Comparison of ENCODE assay signal across 11 cellular contexts in the genomic region with DNA sequence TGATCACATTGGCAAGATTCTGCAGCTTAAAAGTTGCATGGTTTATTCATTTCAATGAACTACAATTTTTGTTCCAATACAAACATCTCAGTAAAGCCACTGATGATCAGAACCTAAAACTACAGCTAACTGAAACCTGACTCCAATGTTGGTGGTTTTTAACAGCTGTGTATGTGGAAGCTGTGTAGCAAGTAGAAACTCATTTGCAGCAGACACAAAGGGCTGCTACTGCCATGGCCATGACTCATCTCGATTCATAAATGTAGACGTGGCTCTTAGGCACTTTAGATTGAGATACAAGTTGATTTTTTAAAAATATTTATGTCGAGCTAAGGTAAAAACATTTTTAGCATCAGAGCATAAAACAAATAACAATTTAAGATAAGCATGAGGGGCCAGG. TPM values are rescaled to one million over a fixed set of nuclear protein-coding genes. Genes with fewer than 3 reads are reported as not detected.
DNase-seq lines count a peak whose midpoint lies in the region; ATAC-seq and TF ChIP-seq lines count a peak whose summit lies in the region.
"Had no signal": no experiment of that assay in that cellular context is flagged by ENCODE, and none has a peak within 500 bp of the region (broad histone marks: within the 10 kb centered on the region; RNA-seq: fewer than 3 reads in every experiment).

No MANE protein-coding gene starts in this region.

- WGBS in psoas muscle, 3 donors = 36 to 57% (median 43%) methylated on average over 3 of the region's 3 CpGs
- WGBS in esophagus squamous epithelium, 2 donors = 32 to 34% methylated on average over 3 of the region's 3 CpGs

- no peaks in the 10 kb centered on the region for H3K9me3 ChIP-seq in psoas muscle
- H3K9me3 ChIP-seq in esophagus squamous epithelium = no peaks in the 10 kb centered on the region

- H3K27me3 ChIP-seq in psoas muscle (ENCODE audit: insufficient read depth in 3 of 3, low read length in 2 of 3) = no peaks in the 10 kb centered on the region
- H3K27me3 ChIP-seq in esophagus squamous epithelium = no peaks in the 10 kb centered on the region

- no peaks in the 10 kb centered on the region for H3K4me1 ChIP-seq in psoas muscle
- H3K4me1 ChIP-seq in esophagus squamous epithelium = peaks cover 10 to 37% (median 10%) of the 10 kb centered on the region in 3 donors

- no peak for TF ChIP-seq POLR2A in esophagus squamous epithelium (IDR thresholded peaks at IDR 0.05)

- H3K36me3 ChIP-seq in psoas muscle (ENCODE audit: insufficient read depth in 1 of 2, low read depth in 1 of 2) (no peaks in the 10 kb centered on the region), esophagus squamous epithelium (no peaks in the 10 kb centered on the region)

- no peak overlapping the region for H3K4me3 ChIP-seq in AG10803 (ENCODE audit: low read length)
- H3K4me3 ChIP-seq in epithelial cell of esophagus (ENCODE audit: low read length) = no peak overlapping the region
- H3K4me3 ChIP-seq in psoas muscle = no peak overlapping the region
- no peak overlapping the region for H3K4me3 ChIP-seq in esophagus squamous epithelium
- H3K4me3 ChIP-seq: SK-N-MC had no signal

- peak; percentile 96 for DNase-seq in AG10803 (ENCODE audit: low read depth)
- peak; percentile 91 for DNase-seq in M059J (ENCODE audit: low read depth)
- peak; percentile 93 for DNase-seq in epithelial cell of esophagus (ENCODE audit: low read depth)
- no peak for DNase-seq in NCI-H2029 treated with DMSO at 0.1 percent for 48 hours (lab: John Stamatoyannopoulos, UW)
- DNase-seq in psoas muscle = no peak
- DNase-seq in esophagus squamous epithelium (lab: John Stamatoyannopoulos, UW) = no peak
- DNase-seq: immature natural killer cell; stimulated activated CD4-positive, alpha-beta T cell treated with anti-CD3 and anti-CD28 coated beads, Interleukin-4, amount 100 ng/mL, for 4 hours had no signal

- TF ChIP-seq CTCF in AG10803 (conservative IDR thresholded peaks at IDR 0.05; ENCODE audit: low read length) (no peak), epithelial cell of esophagus (IDR thresholded peaks at IDR 0.05; ENCODE audit: insufficient read depth, low read depth, low read length, missing control alignments) (no peak), psoas muscle (IDR thresholded peaks at IDR 0.05) (no peak), esophagus squamous epithelium (IDR thresholded peaks at IDR 0.05) (no peak)

- H3K27ac ChIP-seq in psoas muscle (no peak overlapping the region), esophagus squamous epithelium (peak overlapping the region in 1 of 4 donors; percentile 7)
- H3K27ac ChIP-seq: SK-N-MC had no signal

- ATAC-seq in GM21423 (IDR thresholded peaks at IDR 0.05; ENCODE audit: unreplicated experiment) = peak; percentile 59
- ATAC-seq in psoas muscle = no peak
- no peak for ATAC-seq in HG03196 (IDR thresholded peaks at IDR 0.05; ENCODE audit: unreplicated experiment)

- intact Hi-C loops in psoas muscle (cut with DNase I) = no loop called here
- intact Hi-C loops in esophagus squamous epithelium (cut with DNase I) = no loop called here

RNA-seq across cellular contexts. Expression of gene MAP3K4, which starts 19.5 kb away (rescaled TPM):
- 17.5 and 26.7 TPM in 2 replicates for total RNA-seq in M059J (2014; rRNA removed; shearing (Covaris generic))
- 10 to 100 TPM; 17.8 to 45.8 (median 19.6) TPM for total RNA-seq in psoas muscle
- 10 to 100 TPM; 13.5 to 20.3 (median 19.4) TPM for polyA plus RNA-seq in psoas muscle
- total RNA-seq in esophagus squamous epithelium = 10 to 100 TPM; 22.5 to 38.0 (median 27.4) TPM

Comparison
In these comparisons a context has a peak if more than half of its experiments do, and no peak if none do; other contexts are left out.
1. DNase-seq: peak in AG10803 (single experiment), M059J (single experiment) and epithelial cell of esophagus (single experiment); none in NCI-H2029 treated with DMSO at 0.1 percent for 48 hours (single experiment), psoas muscle (0 of 2) and esophagus squamous epithelium (single experiment).